Comparison of ENCODE assay signal across 8 cellular contexts in the genomic region with DNA sequence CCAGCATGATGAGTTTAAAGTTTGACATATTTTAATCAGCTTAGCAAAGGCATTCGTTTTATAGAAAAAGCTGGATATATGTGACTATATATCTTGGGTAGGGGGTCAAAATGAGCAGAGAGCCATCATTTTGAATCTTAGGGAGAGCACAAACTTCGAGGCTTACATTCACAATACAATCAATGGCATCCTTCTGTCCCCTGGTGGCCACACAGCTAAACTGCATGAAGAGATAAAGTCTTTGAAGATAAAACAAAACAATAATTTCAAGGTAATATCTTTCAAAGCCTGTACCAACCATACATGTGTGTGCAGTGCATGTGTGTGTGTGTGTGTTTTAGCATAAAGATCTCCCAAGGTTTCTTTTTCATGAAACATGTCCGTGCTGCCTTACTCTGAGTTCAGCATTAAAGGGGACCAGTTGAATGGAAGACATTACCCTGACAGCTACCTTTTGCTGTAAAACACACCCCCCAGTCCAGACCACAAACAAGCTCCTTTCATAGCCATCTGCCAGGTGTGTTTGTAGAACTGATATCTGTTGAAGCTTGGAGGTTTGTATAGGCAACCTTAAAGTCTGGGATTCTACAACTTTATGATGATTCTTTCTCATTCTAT. TPM values are rescaled to one million over a fixed set of nuclear protein-coding genes. Genes with fewer than 3 reads are reported as not detected.
DNase-seq lines count a peak whose midpoint lies in the region; ATAC-seq and TF ChIP-seq lines count a peak whose summit lies in the region.

No MANE protein-coding gene starts in this region.

- H3K4me1 Mint-ChIP-seq in activated naive CD8-positive, alpha-beta T cell treated with anti-CD3 and anti-CD28 coated beads for 36 hours, result peaks cover 17% of the 10 kb centered on the region

- BruUV-seq in PC-3 (replicated peaks; lab: Mats Ljungman, UMichigan) (no TSS peak), PC-9 (replicated peaks; lab: Mats Ljungman, UMichigan) (no TSS peak)

- no peak overlapping the region for H3K27ac ChIP-seq in heart left ventricle
- H3K27ac ChIP-seq in PC-3 (ENCODE audit: low read length), result peak overlapping the region; percentile 48; the same call in 1 of the 2 replicates
- H3K27ac ChIP-seq in PC-9, result no peak overlapping the region

- POLR2A ChIA-PET in PC-3 (lab: Charles Lee; ENCODE audit: unreplicated experiment) (no interaction called here), PC-9 (lab: Charles Lee; ENCODE audit: unreplicated experiment) (no interaction called here)

- H4K20me1 ChIP-seq in PC-3 (ENCODE audit: low read length), result no peaks in the 10 kb centered on the region
- H4K20me1 ChIP-seq in PC-9 (ENCODE audit: insufficient read depth), result no peaks in the 10 kb centered on the region

- no peaks in the 10 kb centered on the region for H3F3A ChIP-seq in PC-3 (ENCODE audit: low read length, unreplicated experiment)
- H3F3A ChIP-seq in PC-9 (ENCODE audit: insufficient read depth, low read depth), result no peaks in the 10 kb centered on the region

- intact Hi-C loops in heart left ventricle (cut with DNase I), result loop anchor here (1.0 to 10.0 kb wide), 8 partner anchors 78 to 321 kb away; no protein-coding TSS in a partner anchor
- intact Hi-C loops in left ventricle myocardium superior (cut with micrococcal nuclease), result loop anchor here (10.0 kb wide), 1 partner anchor 81 kb away; no protein-coding TSS in a partner anchor
- intact Hi-C loops in PC-3 (cut with micrococcal nuclease), result loop anchor here (1.0 to 10.0 kb wide), 5 partner anchors 80 to 349 kb away; no protein-coding TSS in a partner anchor
- intact Hi-C loops in PC-9 (cut with micrococcal nuclease; ENCODE audit: unreplicated experiment), result no loop called here

- H3K27ac Mint-ChIP-seq in activated naive CD8-positive, alpha-beta T cell treated with anti-CD3 and anti-CD28 coated beads for 36 hours, result no peak overlapping the region

- H3K4me2 ChIP-seq in PC-3 (ENCODE audit: low read length) (peak overlapping the region; percentile 71), PC-9 (no peak overlapping the region)

- H3K4me3 Mint-ChIP-seq in activated naive CD8-positive, alpha-beta T cell treated with anti-CD3 and anti-CD28 coated beads for 36 hours, result no peak overlapping the region

- 0 out of 2 replicates have a peak overlapping the region, but pooled peaks have one; percentile 27 for H3K9ac ChIP-seq in PC-3 (ENCODE audit: low read length)

- peaks cover 0 to 4% (median 0%) of the 10 kb centered on the region in 9 donors for H3K27me3 ChIP-seq in heart left ventricle
- no peaks in the 10 kb centered on the region for H3K27me3 ChIP-seq in PC-3 (ENCODE audit: low read length)
- no peaks in the 10 kb centered on the region for H3K27me3 ChIP-seq in PC-9 (ENCODE audit: insufficient read depth, low read depth)

- H3K36me3 Mint-ChIP-seq in activated naive CD8-positive, alpha-beta T cell treated with anti-CD3 and anti-CD28 coated beads for 36 hours, result no peaks in the 10 kb centered on the region

- H2AFZ ChIP-seq in PC-3 (ENCODE audit: low read length) (no peak overlapping the region), PC-9 (no peak overlapping the region)

- DNase-seq in heart left ventricle (peak in 1 of 5 donors; percentile 26), left ventricle myocardium superior (no peak), PC-3 (peak; percentile 61), iPS-NIHi11 (ENCODE audit: low spot score) (peak; percentile 25), PC-9 (no peak)
- DNase-seq in activated naive CD8-positive, alpha-beta T cell treated with anti-CD3 and anti-CD28 coated beads for 36 hours, result peak; percentile 18
- DNase-seq in stimulated activated CD4-positive, alpha-beta T cell treated with anti-CD3 and anti-CD28 coated beads, Interleukin-2, amount 100 ng/mL, for 48 hours, result peak; percentile 25 to 38

- peaks cover 0 to 7% (median 0%) of the 10 kb centered on the region in 12 donors for H3K4me1 ChIP-seq in heart left ventricle
- H3K4me1 ChIP-seq in PC-3 (ENCODE audit: insufficient read depth, low read length), result peaks cover 12% of the 10 kb centered on the region
- H3K4me1 ChIP-seq in PC-9 (replicated peaks; ENCODE audit: insufficient read depth), result no peaks in the 10 kb centered on the region

- no peaks in the 10 kb centered on the region for H3K79me2 ChIP-seq in PC-3 (ENCODE audit: low read length)
- H3K79me2 ChIP-seq in PC-9 (ENCODE audit: low read depth), result no peaks in the 10 kb centered on the region

- H3K4me3 ChIP-seq in heart left ventricle (no peak overlapping the region), PC-3 (ENCODE audit: low read length) (peak overlapping the region; percentile 21; the same call in 1 of the 2 replicates), PC-9 (no peak overlapping the region)

- WGBS in heart left ventricle, 4 donors, result 0 to 6% (median 3%) methylated on average over 3 of the region's 3 CpGs

- H3K27me3 Mint-ChIP-seq in activated naive CD8-positive, alpha-beta T cell treated with anti-CD3 and anti-CD28 coated beads for 36 hours, result no peaks in the 10 kb centered on the region

- TF ChIP-seq POLR2A in heart left ventricle (IDR thresholded peaks at IDR 0.05), result no peak

- H3K9me2 ChIP-seq in PC-3 (replicated peaks; ENCODE audit: low read length), result no peaks in the 10 kb centered on the region
- H3K9me2 ChIP-seq in PC-9 (ENCODE audit: insufficient read depth), result no peaks in the 10 kb centered on the region

- peak; percentile 68 to 88 (median 74) for TF ChIP-seq CTCF in heart left ventricle (IDR thresholded peaks at IDR 0.05)
- TF ChIP-seq CTCF in PC-3 (conservative IDR thresholded peaks at IDR 0.05; ENCODE audit: low read depth, low read length), result peak; percentile 90
- TF ChIP-seq CTCF in PC-9 (conservative IDR thresholded peaks at IDR 0.05), result no peak

- H3K9me3 ChIP-seq in heart left ventricle (no peaks in the 10 kb centered on the region), PC-3 (ENCODE audit: low read length) (no peaks in the 10 kb centered on the region), PC-9 (ENCODE audit: insufficient read depth, low read depth) (no peaks in the 10 kb centered on the region)

- CTCF ChIA-PET in PC-3 (lab: Charles Lee) (interaction anchor here (0.6 to 1.5 kb wide), 5 partner anchors 9 to 101 kb away, joined by 3 to 5 read pairs (median 3); no protein-coding TSS in a partner anchor), PC-9 (lab: Charles Lee) (no interaction called here)

- H3K36me3 ChIP-seq in heart left ventricle, result no peaks in the 10 kb centered on the region
- H3K36me3 ChIP-seq in PC-3 (ENCODE audit: low read depth, low read length), result no peaks in the 10 kb centered on the region
- no peaks in the 10 kb centered on the region for H3K36me3 ChIP-seq in PC-9 (ENCODE audit: low read depth)

- ATAC-seq in heart left ventricle, result no peak
- no peak for ATAC-seq in left ventricle myocardium superior
- ATAC-seq in HG02943 (IDR thresholded peaks at IDR 0.05; ENCODE audit: low read depth, unreplicated experiment), result peak; percentile 75
- peak; percentile 67 for ATAC-seq in PC-3

- no peaks in the 10 kb centered on the region for H3K9me3 Mint-ChIP-seq in activated naive CD8-positive, alpha-beta T cell treated with anti-CD3 and anti-CD28 coated beads for 36 hours

RNA-seq across cellular contexts. Expression of gene DYNLT3, which starts 22.0 kb away (rescaled TPM):
- total RNA-seq in heart left ventricle (10 to 100 TPM; 15.0 to 31.8 (median 21.0) TPM), left ventricle myocardium superior (14.0 TPM), PC-3 (2014; rRNA removed) (29.6 and 44.0 TPM in 2 replicates), PC-9 (2021) (not detected in 2 replicates)
- 10 to 100 TPM in 1 of 2 donors, 1 to 10 TPM in 1; 9.8 to 32.1 TPM for polyA plus RNA-seq in heart left ventricle
- total RNA-seq in activated naive CD8-positive, alpha-beta T cell treated with anti-CD3 and anti-CD28 coated beads for 36 hours, result 10 to 100 TPM; 19.6 to 19.7 TPM

RNA-seq across cellular contexts. Expression of gene CYBB, which starts 45.5 kb away (rescaled TPM):
- total RNA-seq in heart left ventricle, result 100 to 1,000 TPM in 1 of 9 donors, 10 to 100 TPM in 3, 1 to 10 TPM in 5; 5.6 to 180 (median 9.3) TPM
- polyA plus RNA-seq in heart left ventricle, result 1 to 10 TPM; 1.4 to 3.5 TPM
- 20.4 TPM for total RNA-seq in left ventricle myocardium superior
- total RNA-seq in PC-3 (2014; rRNA removed), result 0.40 and 0.46 TPM in 2 replicates
- under 1 TPM; 0.50 to 0.76 TPM for total RNA-seq in activated naive CD8-positive, alpha-beta T cell treated with anti-CD3 and anti-CD28 coated beads for 36 hours
- 0.13 and 0.31 TPM in 2 replicates for total RNA-seq in PC-9 (2021)

Comparison
In these comparisons a context has a peak if more than half of its experiments do, and no peak if none do; other contexts are left out.
1. ATAC-seq: peak in HG02943 (single experiment) and PC-3 (single experiment); none in heart left ventricle (0 of 4) and left ventricle myocardium superior (single experiment).
2. DNase-seq: peak in PC-3 (single experiment), activated naive CD8-positive, alpha-beta T cell treated with anti-CD3 and anti-CD28 coated beads for 36 hours (single experiment), iPS-NIHi11 (single experiment) and stimulated activated CD4-positive, alpha-beta T cell treated with anti-CD3 and anti-CD28 coated beads, Interleukin-2, amount 100 ng/mL, for 48 hours (2 of 2); none in left ventricle myocardium superior (single experiment) and PC-9 (0 of 2).
3. RNA of gene DYNLT3, which starts 22.0 kb away (total RNA-seq): 29.6 to 44.0 TPM in PC-3, 15.0 to 31.8 TPM in heart left ventricle, 19.6 to 19.7 TPM in activated naive CD8-positive, alpha-beta T cell treated with anti-CD3 and anti-CD28 coated beads for 36 hours and 14.0 TPM in left ventricle myocardium superior (single experiment); not detected in PC-9; every median in the first group is over 10 times any median in the second.